12 cellular contexts compared by ENCODE assay signal in genomic region chr16:58028168-58028455, GRCh38. TPM values are rescaled to one million over a fixed set of nuclear protein-coding genes. Genes with fewer than 3 reads are reported as not detected.
DNase-seq lines count a peak whose midpoint lies in the region; ATAC-seq and TF ChIP-seq lines count a peak whose summit lies in the region.
"Had no signal": no experiment of that assay in that cellular context is flagged by ENCODE, and none has a peak within 500 bp of the region (broad histone marks: within the 10 kb centered on the region; RNA-seq: fewer than 3 reads in every experiment).

No MANE protein-coding gene starts in this region.

- H3K56ac ChIP-seq in H9 (ENCODE audit: insufficient read length, low read depth, low read length), result no peak overlapping the region

- ATAC-seq in natural killer cell, result no peak
- ATAC-seq: gastroesophageal sphincter had no signal

- H3K4me1 Mint-ChIP-seq in H9 (peaks cover 40 to 50% of the 10 kb centered on the region in 2 experiments), endothelial cell (ENCODE audit: unreplicated experiment) (peaks cover 38% of the 10 kb centered on the region), natural killer cell (peaks cover 0 to 8% of the 10 kb centered on the region in 2 donors)

- no peak overlapping the region for H3K4ac ChIP-seq in H9 (ENCODE audit: low read depth, low read length)

- H3K4me3 Mint-ChIP-seq in H9 (peak overlapping the region; percentile 73 to 87), endothelial cell (ENCODE audit: unreplicated experiment) (peak overlapping the region; percentile 88), natural killer cell (peak overlapping the region; percentile 57)

- H3K9ac ChIP-seq in H9 (ENCODE audit: extremely low read depth, insufficient read length, low read length) (no peak overlapping the region), SK-N-SH (no peak overlapping the region)

- H3K4me2 ChIP-seq in H9 (ENCODE audit: insufficient read depth, insufficient read length, low read length) (peak overlapping the region; percentile 78), SK-N-SH (no peak overlapping the region)

- H2AFZ ChIP-seq in H9 (ENCODE audit: low read length), result no peak overlapping the region
- no peak overlapping the region for H2AFZ ChIP-seq in SK-N-SH (ENCODE audit: low read depth)

- H4K91ac ChIP-seq in H9 (ENCODE audit: insufficient read length, low read depth, low read length), result no peak overlapping the region

- intact Hi-C loops in natural killer cell (cut with micrococcal nuclease), result loop anchor here (10.0 kb wide), 1 partner anchor 167 kb away; the partner anchor contains the start of gene CSNK2A2

- H4K8ac ChIP-seq in H9 (replicated peaks; ENCODE audit: insufficient read length, low read depth, low read length), result no peak overlapping the region

- H2BK120ac ChIP-seq in H9 (ENCODE audit: low read depth, low read length, poor library complexity, severe bottlenecking), result no peak overlapping the region

- TF ChIP-seq POLR2A in erythroblast (IDR thresholded peaks at IDR 0.05; ENCODE audit: low read length), result no peak

- no CpG with 5 or more reads among the region's 5 CpGs for WGBS in H9 (ENCODE audit: extremely low coverage, insufficient read length, low lambda C conversion rate)
- WGBS in SK-N-SH (ENCODE audit: low lambda C conversion rate), result 98% methylated on average over 5 of the region's 5 CpGs

- DNase-seq in H9 (no peak), endothelial cell (ENCODE audit: low spot score) (no peak), natural killer cell (no peak), SKM-1 (lab: John Stamatoyannopoulos, UW; ENCODE audit: unreplicated experiment) (no peak), SK-N-SH (no peak), midbrain (lab: John Stamatoyannopoulos, UW) (no peak), erythroblast (lab: John Stamatoyannopoulos, UW) (no peak)
- DNase-seq: dorsolateral prefrontal cortex, NCI-H446 treated with DMSO at 0.1 percent for 48 hours had no signal

- H3K23me2 ChIP-seq in H9 (ENCODE audit: insufficient read length, low read depth, low read length, poor library complexity, severe bottlenecking), result peaks cover 17% of the 10 kb centered on the region

- H3K27ac ChIP-seq in 22Rv1 (peak overlapping the region; percentile 88; the same call in 1 of the 2 replicates), H9 (ENCODE audit: insufficient read length, low read depth, low read length) (no peak overlapping the region), SK-N-SH (ENCODE audit: low read depth in 2 of 2, low read length in 1 of 2) (no peak overlapping the region)
- H3K27ac ChIP-seq: dorsolateral prefrontal cortex had no signal

- H3K18ac ChIP-seq in H9 (ENCODE audit: insufficient read length, low read depth, low read length), result no peak overlapping the region

- CTCF ChIA-PET in SK-N-SH (lab: Yijun Ruan, JAX), result interaction anchor here (1.0 to 7.4 kb wide), 5 partner anchors 10 to 100 kb away, joined by 3 to 91 read pairs (median 5); partner anchors contain the start of gene CFAP20

- no peak overlapping the region for H2BK12ac ChIP-seq in H9 (ENCODE audit: insufficient read length, low read depth, low read length)

- H3F3A ChIP-seq in SK-N-SH (replicated peaks; ENCODE audit: insufficient read depth), result no peaks in the 10 kb centered on the region

- no peak for TF ChIP-seq CTCF in 22Rv1 (IDR thresholded peaks at IDR 0.05)
- no peak for TF ChIP-seq CTCF in H9 (conservative IDR thresholded peaks at IDR 0.05)
- TF ChIP-seq CTCF in endothelial cell (IDR thresholded peaks at IDR 0.05; ENCODE audit: unreplicated experiment), result no peak
- TF ChIP-seq CTCF in natural killer cell (IDR thresholded peaks at IDR 0.05), result no peak
- no peak for TF ChIP-seq CTCF in SK-N-SH (IDR thresholded peaks at IDR 0.05)

- TF ChIP-seq RAD21 in SK-N-SH (IDR thresholded peaks at IDR 0.05; ENCODE audit: low read length), result no peak

- POLR2A ChIA-PET in SK-N-SH (lab: Yijun Ruan, JAX), result interaction anchor here (2.9 kb wide), 1 partner anchor 93 kb away, joined by 24 read pairs; no protein-coding TSS in a partner anchor

- peaks cover 2% of the 10 kb centered on the region for H3K79me1 ChIP-seq in H9 (ENCODE audit: insufficient read depth, low read depth, low read length, poor library complexity, severe bottlenecking)

- peaks cover 12% of the 10 kb centered on the region for H3K27me3 Mint-ChIP-seq in H9 (ENCODE audit: low read depth)
- H3K27me3 Mint-ChIP-seq in endothelial cell (ENCODE audit: unreplicated experiment), result peaks cover 27% of the 10 kb centered on the region
- peaks cover 14 to 19% of the 10 kb centered on the region in 2 donors for H3K27me3 Mint-ChIP-seq in natural killer cell (ENCODE audit: low read depth in 2 of 2)

- H3K27ac Mint-ChIP-seq in H9, result peak overlapping the region; percentile 35 to 95 (median 92); a peak in 4 of 7 replicates
- no peak overlapping the region for H3K27ac Mint-ChIP-seq in endothelial cell (ENCODE audit: unreplicated experiment)
- no peak overlapping the region for H3K27ac Mint-ChIP-seq in natural killer cell

- no peak overlapping the region for H3K4me3 ChIP-seq in SK-N-SH (ENCODE audit: low read depth in 2 of 2, low read length in 1 of 2)

- H3K79me2 ChIP-seq in H9 (ENCODE audit: insufficient read depth, low read length), result peaks cover 2% of the 10 kb centered on the region; the same call in 1 of the 2 replicates
- no peaks in the 10 kb centered on the region for H3K79me2 ChIP-seq in SK-N-SH (ENCODE audit: insufficient read depth)

- H2BK20ac ChIP-seq in H9 (ENCODE audit: low read depth, low read length, poor library complexity, severe bottlenecking), result no peak overlapping the region

- no peak overlapping the region for H3T11ph ChIP-seq in H9 (ENCODE audit: low read length)

- TF ChIP-seq EP300 in SK-N-SH (IDR thresholded peaks at IDR 0.05; ENCODE audit: borderline replicate concordance in 1 of 2, low read depth in 1 of 2, low read length in 1 of 2), result no peak

- no peak overlapping the region for H2BK5ac ChIP-seq in H9 (ENCODE audit: insufficient read length, low read length)

- no peaks in the 10 kb centered on the region for H3K27me3 ChIP-seq in H9 (ENCODE audit: insufficient read depth, low read length)
- H3K27me3 ChIP-seq in SK-N-SH (ENCODE audit: insufficient read depth), result peaks cover 13% of the 10 kb centered on the region
- H3K27me3 ChIP-seq: gastroesophageal sphincter had no signal

- H3K36me3 ChIP-seq in SK-N-SH (replicated peaks in 1 of 2; ENCODE audit: control insufficient read depth in 1 of 2, insufficient read depth in 2 of 2, low read length in 1 of 2), result no peaks in the 10 kb centered on the region
- H3K36me3 ChIP-seq: gastroesophageal sphincter had no signal

- no peak overlapping the region for H2AK5ac ChIP-seq in H9 (ENCODE audit: insufficient read length, low read length)

- no peaks in the 10 kb centered on the region for H4K20me1 ChIP-seq in H9 (ENCODE audit: control insufficient read depth, insufficient read depth, insufficient read length)
- H4K20me1 ChIP-seq in SK-N-SH (ENCODE audit: insufficient read depth), result no peaks in the 10 kb centered on the region

- H3K36me3 Mint-ChIP-seq in H9 (ENCODE audit: insufficient read depth in 1 of 3, low read depth in 3 of 3) (peaks cover 0 to 6% (median 5%) of the 10 kb centered on the region in 3 experiments; a peak in 3 of 7 replicates), endothelial cell (ENCODE audit: low read depth, unreplicated experiment) (peaks cover 12% of the 10 kb centered on the region), natural killer cell (no peaks in the 10 kb centered on the region)

- no peak overlapping the region for H3K23ac ChIP-seq in H9 (ENCODE audit: insufficient read length, low read depth, low read length)

- H3K9me3 Mint-ChIP-seq in H9 (no peaks in the 10 kb centered on the region), endothelial cell (ENCODE audit: unreplicated experiment) (no peaks in the 10 kb centered on the region), natural killer cell (no peaks in the 10 kb centered on the region)

- peaks cover 14% of the 10 kb centered on the region; the same call in 1 of the 2 replicates for H3K4me1 ChIP-seq in H9 (ENCODE audit: insufficient read depth, low read length)
- peaks cover 2 to 57% of the 10 kb centered on the region in 2 experiments; a peak in 3 of 4 replicates for H3K4me1 ChIP-seq in SK-N-SH (ENCODE audit: control insufficient read depth in 1 of 2, insufficient read depth in 2 of 2, low read depth in 1 of 2, low read length in 1 of 2)

- no peak overlapping the region for H2BK15ac ChIP-seq in H9 (ENCODE audit: low read depth, low read length)

- no peaks in the 10 kb centered on the region for H3K9me2 ChIP-seq in SK-N-SH

- H3K14ac ChIP-seq in H9 (ENCODE audit: insufficient read depth, low read length), result no peak overlapping the region; the same call in 1 of the 2 replicates

- no peaks in the 10 kb centered on the region for H3K9me3 ChIP-seq in H9 (ENCODE audit: control insufficient read depth, low read depth, low read length)
- no peaks in the 10 kb centered on the region for H3K9me3 ChIP-seq in SK-N-SH
- H3K9me3 ChIP-seq: gastroesophageal sphincter had no signal

- no peak overlapping the region for H4K5ac ChIP-seq in H9 (ENCODE audit: insufficient read length, low read depth, low read length)

RNA-seq across cellular contexts. Expression of gene MMP15, which starts 2.6 kb away (rescaled TPM):
- total RNA-seq in H9 (2021) (32.9 and 33.6 TPM in 2 replicates), endothelial cell (ENCODE audit: unreplicated experiment) (97.8 TPM), natural killer cell (under 1 TPM; 0.23 to 0.27 (median 0.24) TPM)
- 2.6 and 3.1 TPM in 2 replicates for polyA plus RNA-seq in SK-N-SH (2012; rRNA removed)
- 1.1 and 2.2 TPM in 2 replicates for polyA plus RNA-seq in SK-N-SH (2012; cell fraction: cytosol; rRNA removed)
- polyA plus RNA-seq in SK-N-SH (2012; cell fraction: nucleus; rRNA removed), result 3.5 and 3.9 TPM in 2 replicates

RNA-seq across cellular contexts. Expression of gene USB1, which starts 26.9 kb away (rescaled TPM):
- total RNA-seq in H9 (2021) (65.0 and 65.6 TPM in 2 replicates), endothelial cell (ENCODE audit: unreplicated experiment) (79.5 TPM), natural killer cell (10 to 100 TPM; 64.7 to 86.0 (median 84.8) TPM)
- 87.3 and 94.1 TPM in 2 replicates for polyA plus RNA-seq in SK-N-SH (2012; rRNA removed)
- 53.0 and 69.3 TPM in 2 replicates for polyA plus RNA-seq in SK-N-SH (2012; cell fraction: cytosol; rRNA removed)
- 39.0 and 44.4 TPM in 2 replicates for polyA plus RNA-seq in SK-N-SH (2012; cell fraction: nucleus; rRNA removed)

RNA-seq across cellular contexts. Expression of gene ZNF319, which starts 27.6 kb away (rescaled TPM):
- total RNA-seq in H9 (2021) (5.6 and 6.6 TPM in 2 replicates), endothelial cell (ENCODE audit: unreplicated experiment) (16.1 TPM), natural killer cell (10 to 100 TPM; 15.9 to 31.3 (median 29.3) TPM)
- 4.8 and 7.6 TPM in 2 replicates for polyA plus RNA-seq in SK-N-SH (2012; rRNA removed)
- 3.2 and 5.1 TPM in 2 replicates for polyA plus RNA-seq in SK-N-SH (2012; cell fraction: cytosol; rRNA removed)
- polyA plus RNA-seq in SK-N-SH (2012; cell fraction: nucleus; rRNA removed), result 8.5 and 8.8 TPM in 2 replicates

RNA-seq across cellular contexts. Expression of gene CNGB1, which starts 57.2 kb away (rescaled TPM):
- total RNA-seq in H9 (2021), result not detected in 2 replicates
- total RNA-seq in endothelial cell (ENCODE audit: unreplicated experiment), result not detected
- not detected for total RNA-seq in natural killer cell
- 0.05 TPM in 1 of 2 replicates, not detected in the other for polyA plus RNA-seq in SK-N-SH (2012; rRNA removed)
- polyA plus RNA-seq in SK-N-SH (2012; cell fraction: cytosol; rRNA removed), result under 0.01 TPM in 1 of 2 replicates, not detected in the other
- polyA plus RNA-seq in SK-N-SH (2012; cell fraction: nucleus; rRNA removed), result 0.05 TPM in 1 of 2 replicates, not detected in the other
- total RNA-seq: left lobe of liver had no signal

Comparison
In these comparisons a context has a peak if more than half of its experiments do, and no peak if none do; other contexts are left out.
1. H3K27ac Mint-ChIP-seq: peak in H9 (3 of 3); none in endothelial cell (single experiment) and natural killer cell (0 of 2).
2. RNA of gene MMP15, which starts 2.6 kb away (total RNA-seq): 97.8 TPM in endothelial cell (single experiment) and 32.9 to 33.6 TPM in H9; 0.23 to 0.27 TPM in natural killer cell; every median in the first group is over 10 times any median in the second.
3. Peak in every context shown above with its lines, with median percentiles within 50 percentile points of each other: H3K4me3 Mint-ChIP-seq.